12 cellular contexts compared by ENCODE assay signal in the genomic region with DNA sequence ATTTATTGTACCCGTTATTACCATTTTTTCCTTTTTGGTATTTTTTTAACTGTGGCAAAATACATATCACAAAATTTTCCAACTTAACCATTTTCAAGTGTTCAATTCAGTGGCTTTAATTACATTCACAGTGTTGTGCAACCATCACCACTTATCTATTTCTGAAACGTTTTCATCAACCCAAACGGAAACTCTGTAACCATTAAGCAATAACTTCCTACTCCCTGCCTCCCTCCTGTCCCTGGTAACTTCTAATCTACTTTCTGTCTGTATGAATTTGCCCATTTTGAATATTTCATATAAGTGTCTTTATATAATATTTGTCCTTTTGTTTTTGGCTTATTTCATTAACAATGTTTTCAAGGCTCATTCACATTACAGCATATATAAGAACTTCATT. TPM values are rescaled to one million over a fixed set of nuclear protein-coding genes. Genes with fewer than 3 reads are reported as not detected.
DNase-seq lines count a peak whose midpoint lies in the region; ATAC-seq and TF ChIP-seq lines count a peak whose summit lies in the region.
"Had no signal": no experiment of that assay in that cellular context is flagged by ENCODE, and none has a peak within 500 bp of the region (broad histone marks: within the 10 kb centered on the region; RNA-seq: fewer than 3 reads in every experiment).

No MANE protein-coding gene starts in this region.

- H3K4me1 Mint-ChIP-seq in activated CD8-positive, alpha-beta T cell treated with anti-CD3 and anti-CD28 coated beads for 36 hours (ENCODE audit: low read depth): peaks cover 37% of the 10 kb centered on the region
- peaks cover 31% of the 10 kb centered on the region for H3K4me1 Mint-ChIP-seq in activated CD8-positive, alpha-beta T cell treated with anti-CD3 and anti-CD28 coated beads, Interleukin-2, amount 10 ng/mL, durations not matched to agents 7 days and 5 days (ENCODE audit: low read depth)
- peaks cover 32 to 33% of the 10 kb centered on the region in 2 donors for H3K4me1 Mint-ChIP-seq in effector memory CD8-positive, alpha-beta T cell (ENCODE audit: low read depth in 2 of 2)
- H3K4me1 Mint-ChIP-seq in naive thymus-derived CD4-positive, alpha-beta T cell: peaks cover 27 to 51% (median 35%) of the 10 kb centered on the region in 7 donors

- CTCF ChIA-PET in activated CD8-positive, alpha-beta T cell treated with anti-CD3 and anti-CD28 coated beads for 36 hours (lab: Charles Lee): no interaction called here
- CTCF ChIA-PET in activated CD8-positive, alpha-beta T cell treated with anti-CD3 and anti-CD28 coated beads, Interleukin-2, amount 10 ng/mL, durations not matched to agents 7 days and 5 days (lab: Charles Lee): no interaction called here
- CTCF ChIA-PET in naive thymus-derived CD4-positive, alpha-beta T cell (lab: Charles Lee): no interaction called here

- no peak overlapping the region for H3K4me3 Mint-ChIP-seq in activated CD8-positive, alpha-beta T cell treated with anti-CD3 and anti-CD28 coated beads for 36 hours
- H3K4me3 Mint-ChIP-seq in activated CD8-positive, alpha-beta T cell treated with anti-CD3 and anti-CD28 coated beads, Interleukin-2, amount 10 ng/mL, durations not matched to agents 7 days and 5 days: no peak overlapping the region
- peak overlapping the region; percentile 46 to 57 for H3K4me3 Mint-ChIP-seq in effector memory CD8-positive, alpha-beta T cell
- peak overlapping the region; percentile 0 to 57 (median 29) for H3K4me3 Mint-ChIP-seq in naive thymus-derived CD4-positive, alpha-beta T cell

- TF ChIP-seq POLR2A in vagina (IDR thresholded peaks at IDR 0.05): no peak
- TF ChIP-seq POLR2A in stomach (IDR thresholded peaks at IDR 0.05): no peak

- H3K36me3 Mint-ChIP-seq in activated CD8-positive, alpha-beta T cell treated with anti-CD3 and anti-CD28 coated beads for 36 hours (ENCODE audit: low read depth): peaks cover 4% of the 10 kb centered on the region
- peaks cover 2% of the 10 kb centered on the region for H3K36me3 Mint-ChIP-seq in activated CD8-positive, alpha-beta T cell treated with anti-CD3 and anti-CD28 coated beads, Interleukin-2, amount 10 ng/mL, durations not matched to agents 7 days and 5 days (ENCODE audit: low read depth)
- H3K36me3 Mint-ChIP-seq in effector memory CD8-positive, alpha-beta T cell (ENCODE audit: insufficient read depth): no peaks in the 10 kb centered on the region
- H3K36me3 Mint-ChIP-seq in naive thymus-derived CD4-positive, alpha-beta T cell: peaks cover 0 to 12% (median 5%) of the 10 kb centered on the region in 5 donors

- TF ChIP-seq CTCF in activated CD8-positive, alpha-beta T cell treated with anti-CD3 and anti-CD28 coated beads for 36 hours (IDR thresholded peaks at IDR 0.05): no peak
- no peak for TF ChIP-seq CTCF in vagina (IDR thresholded peaks at IDR 0.05)
- TF ChIP-seq CTCF in stomach (IDR thresholded peaks at IDR 0.05): no peak

- TF ChIP-seq EP300 in stomach (IDR thresholded peaks at IDR 0.05): no peak

- DNase-seq in activated CD8-positive, alpha-beta T cell treated with anti-CD3 and anti-CD28 coated beads for 36 hours: no peak
- no peak for DNase-seq in activated CD8-positive, alpha-beta T cell treated with anti-CD3 and anti-CD28 coated beads, Interleukin-2, amount 10 ng/mL, durations not matched to agents 7 days and 5 days
- DNase-seq in SIG-M5 (lab: John Stamatoyannopoulos, UW) (peak; percentile 76), vagina (ENCODE audit: extremely low spot score in 2 of 2) (no peak), stomach (no peak)
- no peak for DNase-seq in effector memory CD8-positive, alpha-beta T cell
- no peak for DNase-seq in naive thymus-derived CD4-positive, alpha-beta T cell
- DNase-seq: DMS79 treated with DMSO at 0.1 percent for 48 hours, psoas muscle, RPMI8226 had no signal

- no peaks in the 10 kb centered on the region for H3K27me3 ChIP-seq in naive thymus-derived CD4-positive, alpha-beta T cell (ENCODE audit: control insufficient read depth in 2 of 2, insufficient read depth in 2 of 2, low read length in 2 of 2)
- H3K27me3 ChIP-seq in vagina (no peaks in the 10 kb centered on the region), stomach (no peaks in the 10 kb centered on the region)

- H3K27ac Mint-ChIP-seq in activated CD8-positive, alpha-beta T cell treated with anti-CD3 and anti-CD28 coated beads for 36 hours: peak overlapping the region; percentile 69
- H3K27ac Mint-ChIP-seq in activated CD8-positive, alpha-beta T cell treated with anti-CD3 and anti-CD28 coated beads, Interleukin-2, amount 10 ng/mL, durations not matched to agents 7 days and 5 days: no peak overlapping the region
- H3K27ac Mint-ChIP-seq in effector memory CD8-positive, alpha-beta T cell: peak overlapping the region; percentile 68 to 82
- H3K27ac Mint-ChIP-seq in naive thymus-derived CD4-positive, alpha-beta T cell: peak overlapping the region in 6 of 9 donors; percentile 5 to 67 (median 52)

- H3K4me1 ChIP-seq in naive thymus-derived CD4-positive, alpha-beta T cell (ENCODE audit: control insufficient read depth in 2 of 2, insufficient read depth in 2 of 2, low read length in 2 of 2): peaks cover 0 to 17% of the 10 kb centered on the region in 2 donors
- H3K4me1 ChIP-seq in vagina: peaks cover 18% of the 10 kb centered on the region
- no peaks in the 10 kb centered on the region for H3K4me1 ChIP-seq in stomach
- H3K4me1 ChIP-seq: A549, psoas muscle had no signal

- no peak for ATAC-seq in activated CD8-positive, alpha-beta T cell treated with anti-CD3 and anti-CD28 coated beads for 36 hours
- ATAC-seq in activated CD8-positive, alpha-beta T cell treated with anti-CD3 and anti-CD28 coated beads, Interleukin-2, amount 10 ng/mL, durations not matched to agents 7 days and 5 days: no peak
- peak; percentile 48 for ATAC-seq in effector memory CD8-positive, alpha-beta T cell (replicated peaks)
- ATAC-seq in naive thymus-derived CD4-positive, alpha-beta T cell: no peak
- no peak for ATAC-seq in HG03139 (IDR thresholded peaks at IDR 0.05; ENCODE audit: unreplicated experiment)
- ATAC-seq: A549, psoas muscle had no signal

- H3K27me3 Mint-ChIP-seq in activated CD8-positive, alpha-beta T cell treated with anti-CD3 and anti-CD28 coated beads for 36 hours: no peaks in the 10 kb centered on the region
- H3K27me3 Mint-ChIP-seq in activated CD8-positive, alpha-beta T cell treated with anti-CD3 and anti-CD28 coated beads, Interleukin-2, amount 10 ng/mL, durations not matched to agents 7 days and 5 days (ENCODE audit: low read depth): no peaks in the 10 kb centered on the region
- H3K27me3 Mint-ChIP-seq in effector memory CD8-positive, alpha-beta T cell: no peaks in the 10 kb centered on the region
- H3K27me3 Mint-ChIP-seq in naive thymus-derived CD4-positive, alpha-beta T cell: no peaks in the 10 kb centered on the region

- intact Hi-C loops in activated CD8-positive, alpha-beta T cell treated with anti-CD3 and anti-CD28 coated beads for 36 hours (cut with micrococcal nuclease): no loop called here
- intact Hi-C loops in naive thymus-derived CD4-positive, alpha-beta T cell (cut with micrococcal nuclease): no loop called here
- intact Hi-C loops in vagina (cut with DNase I) (no loop called here), stomach (cut with DNase I; ENCODE audit: low total_unique reads) (no loop called here)

- H3K4me3 ChIP-seq in naive thymus-derived CD4-positive, alpha-beta T cell (ENCODE audit: low read length): no peak overlapping the region
- no peak overlapping the region for H3K4me3 ChIP-seq in vagina
- no peak overlapping the region for H3K4me3 ChIP-seq in stomach
- H3K4me3 ChIP-seq: A549, psoas muscle had no signal

- H3K9me3 Mint-ChIP-seq in activated CD8-positive, alpha-beta T cell treated with anti-CD3 and anti-CD28 coated beads for 36 hours: no peaks in the 10 kb centered on the region
- H3K9me3 Mint-ChIP-seq in activated CD8-positive, alpha-beta T cell treated with anti-CD3 and anti-CD28 coated beads, Interleukin-2, amount 10 ng/mL, durations not matched to agents 7 days and 5 days (ENCODE audit: insufficient read depth): no peaks in the 10 kb centered on the region
- H3K9me3 Mint-ChIP-seq in effector memory CD8-positive, alpha-beta T cell: no peaks in the 10 kb centered on the region
- peaks cover 0 to 6% (median 0%) of the 10 kb centered on the region in 11 donors for H3K9me3 Mint-ChIP-seq in naive thymus-derived CD4-positive, alpha-beta T cell

- no peak overlapping the region for H3K27ac ChIP-seq in naive thymus-derived CD4-positive, alpha-beta T cell (ENCODE audit: low read depth, low read length)
- no peak overlapping the region for H3K27ac ChIP-seq in vagina
- no peak overlapping the region for H3K27ac ChIP-seq in stomach
- H3K27ac ChIP-seq: A549, psoas muscle had no signal

- 43 to 59% (median 51%) methylated on average over 3 of the region's 3 CpGs for WGBS in stomach, 5 donors

- POLR2A ChIA-PET in activated CD8-positive, alpha-beta T cell treated with anti-CD3 and anti-CD28 coated beads for 36 hours (lab: Charles Lee): no interaction called here
- POLR2A ChIA-PET in activated CD8-positive, alpha-beta T cell treated with anti-CD3 and anti-CD28 coated beads, Interleukin-2, amount 10 ng/mL, durations not matched to agents 7 days and 5 days (lab: Charles Lee): no interaction called here
- POLR2A ChIA-PET in naive thymus-derived CD4-positive, alpha-beta T cell (lab: Charles Lee): no interaction called here

- no peaks in the 10 kb centered on the region for H3K9me3 ChIP-seq in naive thymus-derived CD4-positive, alpha-beta T cell (ENCODE audit: control insufficient read depth in 2 of 3, low read length in 3 of 3)
- no peaks in the 10 kb centered on the region for H3K9me3 ChIP-seq in vagina
- H3K9me3 ChIP-seq in stomach: no peaks in the 10 kb centered on the region
- H3K9me3 ChIP-seq: A549, psoas muscle had no signal

- no peaks in the 10 kb centered on the region for H3K36me3 ChIP-seq in naive thymus-derived CD4-positive, alpha-beta T cell (ENCODE audit: control insufficient read depth in 2 of 3, insufficient read depth in 3 of 3, low read length in 3 of 3)
- no peaks in the 10 kb centered on the region for H3K36me3 ChIP-seq in vagina
- no peaks in the 10 kb centered on the region for H3K36me3 ChIP-seq in stomach

RNA-seq across cellular contexts. Expression of a gene that starts 57.4 kb away (rescaled TPM):
- 100 to 1,000 TPM; 426 to 435 TPM for total RNA-seq in activated CD8-positive, alpha-beta T cell treated with anti-CD3 and anti-CD28 coated beads for 36 hours
- 100 to 1,000 TPM; 622 to 627 TPM for total RNA-seq in activated CD8-positive, alpha-beta T cell treated with anti-CD3 and anti-CD28 coated beads, Interleukin-2, amount 10 ng/mL, durations not matched to agents 7 days and 5 days
- total RNA-seq in naive thymus-derived CD4-positive, alpha-beta T cell: 100 to 1,000 TPM; 267 to 635 (median 274) TPM
- 100 to 1,000 TPM; 485 to 550 TPM for polyA plus RNA-seq in naive thymus-derived CD4-positive, alpha-beta T cell
- total RNA-seq in vagina (192 TPM), stomach (10 to 100 TPM; 60.3 to 90.2 (median 82.1) TPM)
- 10 to 100 TPM; 50.0 to 86.9 (median 60.0) TPM for polyA plus RNA-seq in stomach

Comparison
In these comparisons a context has a peak if more than half of its experiments do, and no peak if none do; other contexts are left out.
1. H3K4me3 Mint-ChIP-seq: peak in effector memory CD8-positive, alpha-beta T cell (2 of 2) and naive thymus-derived CD4-positive, alpha-beta T cell (10 of 10); none in activated CD8-positive, alpha-beta T cell treated with anti-CD3 and anti-CD28 coated beads for 36 hours (single experiment) and activated CD8-positive, alpha-beta T cell treated with anti-CD3 and anti-CD28 coated beads, Interleukin-2, amount 10 ng/mL, durations not matched to agents 7 days and 5 days (single experiment).